Comparison of ENCODE assay signal across 8 cellular contexts in genomic region chr1:100353988-100354387, GRCh38. TPM values are rescaled to one million over a fixed set of nuclear protein-coding genes. Genes with fewer than 3 reads are reported as not detected.
DNase-seq lines count a peak whose midpoint lies in the region; ATAC-seq, FAIRE-seq and TF ChIP-seq lines count a peak whose summit lies in the region.

No MANE protein-coding gene starts in this region.

- POLR2A ChIA-PET in CD4-positive, alpha-beta T cell (lab: Charles Lee), result interaction anchor here (0.7 to 6.9 kb wide), 20 partner anchors 12 to 106 kb away, joined by 3 to 67 read pairs (median 14); partner anchors contain the start of genes DBT and RTCA

- H3K27me3 Mint-ChIP-seq in CD4-positive, alpha-beta T cell, result no peaks in the 10 kb centered on the region

- H3K4me2 ChIP-seq in KMS-11, result peak overlapping the region; percentile 82

- CTCF ChIA-PET in CD4-positive, alpha-beta T cell (lab: Charles Lee), result interaction anchor here (0.8 to 4.7 kb wide), 10 partner anchors 13 to 112 kb away, joined by 3 to 40 read pairs (median 4); no protein-coding TSS in a partner anchor

- TF ChIP-seq POLR2A in testis (IDR thresholded peaks at IDR 0.05), result no peak

- 0 out of 2 replicates have a peak, but pooled peaks cover 5% of the 10 kb centered on the region for H3K79me2 ChIP-seq in KMS-11 (ENCODE audit: insufficient read depth, low read depth)

- intact Hi-C loops in CD4-positive, alpha-beta T cell (cut with DNase I, micrococcal nuclease), result loop anchor here (2.0 to 10.0 kb wide), 9 partner anchors 37 to 222 kb away; partner anchors contain the start of genes RTCA (in 2 of the 2), DBT (in 1 of the 2), SASS6 (in 1 of the 2) and TRMT13 (in 1 of the 2)
- intact Hi-C loops in testis (cut with DNase I; ENCODE audit: low total_unique reads), result no loop called here

- H3K9me3 Mint-ChIP-seq in CD4-positive, alpha-beta T cell, result no peaks in the 10 kb centered on the region

- in situ Hi-C loops in brain microvascular endothelial cell (cut with HindIII; ENCODE audit: low pct_ligation_motif_present, low sequenced_read_pairs), result no loop called here

- H3K9me3 ChIP-seq in CD4-positive, alpha-beta T cell (ENCODE audit: control insufficient read depth, low read length), result no peaks in the 10 kb centered on the region
- H3K9me3 ChIP-seq in testis, result no peaks in the 10 kb centered on the region

- no peak overlapping the region for H2AFZ ChIP-seq in KMS-11 (ENCODE audit: low read depth)

- H3K9ac ChIP-seq in KMS-11, result no peak overlapping the region

- H3K36me3 Mint-ChIP-seq in CD4-positive, alpha-beta T cell (ENCODE audit: low read depth), result peaks cover 70% of the 10 kb centered on the region

- DNase-seq in CD4-positive, alpha-beta T cell, result no peak
- peak; percentile 23 for DNase-seq in brain microvascular endothelial cell
- peak; percentile 86 for DNase-seq in myocyte (ENCODE audit: low read depth)
- no peak for DNase-seq in testis
- no peak for DNase-seq in frontal cortex (ENCODE audit: low spot score in 2 of 2)

- peaks cover 62% of the 10 kb centered on the region for H3K4me1 Mint-ChIP-seq in CD4-positive, alpha-beta T cell (ENCODE audit: low read depth)

- H3K4me3 ChIP-seq in KMS-11 (IDR thresholded peaks at IDR 0.05; ENCODE audit: insufficient read depth, low read depth, low read length) (no peak overlapping the region), brain microvascular endothelial cell (ENCODE audit: low read depth, low read length) (no peak overlapping the region), testis (no peak overlapping the region)

- no peak for TF ChIP-seq CTCF in CD4-positive, alpha-beta T cell (IDR thresholded peaks at IDR 0.05)
- TF ChIP-seq CTCF in KMS-11 (conservative IDR thresholded peaks at IDR 0.05; ENCODE audit: low read depth, low read length) (no peak), brain microvascular endothelial cell (IDR thresholded peaks at IDR 0.05; ENCODE audit: low read depth, low read length, missing control alignments) (no peak), testis (IDR thresholded peaks at IDR 0.05) (no peak)

- no peak overlapping the region for H3K27ac ChIP-seq in CD4-positive, alpha-beta T cell (ENCODE audit: low read depth, low read length)
- H3K27ac ChIP-seq in KMS-11, result no peak overlapping the region
- no peak overlapping the region for H3K27ac ChIP-seq in brain microvascular endothelial cell
- H3K27ac ChIP-seq in testis, result no peak overlapping the region

- H3K27ac Mint-ChIP-seq in CD4-positive, alpha-beta T cell, result peak overlapping the region; percentile 96

- 71 to 88% methylated on average over 1 of the region's 1 CpG for WGBS in testis, 2 donors

- peaks cover 24% of the 10 kb centered on the region for H3K4me1 ChIP-seq in KMS-11 (ENCODE audit: low read depth, poor library complexity, severe bottlenecking)
- H3K4me1 ChIP-seq in testis, result peaks cover 11% of the 10 kb centered on the region

- no peak for FAIRE-seq in frontal cortex (lab: Jason Lieb, UNC)

- no peak for ATAC-seq in CD4-positive, alpha-beta T cell (ENCODE audit: poor library complexity)
- ATAC-seq in HG03025 (IDR thresholded peaks at IDR 0.05; ENCODE audit: low FRiP score, unreplicated experiment), result no peak
- no peak for ATAC-seq in GM21737 (IDR thresholded peaks at IDR 0.05; ENCODE audit: unreplicated experiment)

- H3K36me3 ChIP-seq in KMS-11 (ENCODE audit: insufficient read depth) (no peaks in the 10 kb centered on the region), brain microvascular endothelial cell (replicated peaks) (no peaks in the 10 kb centered on the region), testis (ENCODE audit: low read depth, missing control alignments) (no peaks in the 10 kb centered on the region)

- H4K20me1 ChIP-seq in KMS-11 (ENCODE audit: insufficient read depth), result no peaks in the 10 kb centered on the region

- H3K27me3 ChIP-seq in CD4-positive, alpha-beta T cell (ENCODE audit: control insufficient read depth, insufficient read depth, low read length), result no peaks in the 10 kb centered on the region
- no peaks in the 10 kb centered on the region for H3K27me3 ChIP-seq in KMS-11 (ENCODE audit: insufficient read depth, low read depth)
- no peaks in the 10 kb centered on the region for H3K27me3 ChIP-seq in brain microvascular endothelial cell (replicated peaks)
- H3K27me3 ChIP-seq in testis, result no peaks in the 10 kb centered on the region

- H3K4me3 Mint-ChIP-seq in CD4-positive, alpha-beta T cell, result peak overlapping the region; percentile 97

RNA-seq across cellular contexts. Expression of gene CDC14A, which starts 1.7 kb away (rescaled TPM):
- 100 to 1,000 TPM; 174 to 182 TPM for total RNA-seq in CD4-positive, alpha-beta T cell
- 5.9 and 8.5 TPM in 2 replicates for total RNA-seq in myocyte
- polyA plus RNA-seq in myocyte (2012), result 2.3 TPM
- 10 to 100 TPM; 28.3 to 40.6 TPM for total RNA-seq in testis
- polyA plus RNA-seq in testis (ENCODE audit: insufficient read depth, low read depth, low replicate concordance), result 55.9 TPM
- total RNA-seq in frontal cortex, result 2.9 TPM

Comparison
In these comparisons a context has a peak if more than half of its experiments do, and no peak if none do; other contexts are left out.
1. DNase-seq: peak in brain microvascular endothelial cell (single experiment) and myocyte (single experiment); none in CD4-positive, alpha-beta T cell (0 of 10), testis (single experiment) and frontal cortex (0 of 2).
2. RNA of gene CDC14A, which starts 1.7 kb away (total RNA-seq): 174 to 182 TPM in CD4-positive, alpha-beta T cell; 28.3 to 40.6 TPM in testis, 5.9 to 8.5 TPM in myocyte and 2.9 TPM in frontal cortex (single experiment); every median in the first group is over 4 times any median in the second.